ENCODE assay signal across 19 cellular contexts in the genomic region with DNA sequence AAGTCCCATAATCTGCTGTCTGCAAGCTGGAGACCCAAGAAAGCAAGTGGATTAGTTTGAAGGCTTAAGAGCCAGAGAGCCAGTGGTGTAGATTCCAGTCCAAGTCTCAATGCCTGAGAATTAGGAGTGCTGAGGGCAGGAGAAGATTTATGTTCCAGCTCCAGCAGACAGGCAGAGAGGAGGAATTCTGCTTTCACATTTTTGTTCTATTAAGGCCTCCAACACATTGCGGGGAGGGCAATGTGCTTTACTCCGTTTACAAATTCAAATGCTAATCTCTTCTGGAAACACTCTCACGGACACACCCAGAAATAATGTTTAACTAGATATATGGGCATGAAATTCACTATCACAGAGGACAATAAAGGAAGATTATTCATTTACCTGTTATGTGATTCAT. TPM values are rescaled to one million over a fixed set of nuclear protein-coding genes. Genes with fewer than 3 reads are reported as not detected.
DNase-seq lines count a peak whose midpoint lies in the region; ATAC-seq, FAIRE-seq and TF ChIP-seq lines count a peak whose summit lies in the region.
"Had no signal": no experiment of that assay in that cellular context is flagged by ENCODE, and none has a peak within 500 bp of the region (broad histone marks: within the 10 kb centered on the region; RNA-seq: fewer than 3 reads in every experiment).

No MANE protein-coding gene starts in this region.

- H3K4me3 ChIP-seq in hepatocyte (no peak overlapping the region), heart right ventricle (no peak overlapping the region)
- H3K4me3 ChIP-seq in naive thymus-derived CD4-positive, alpha-beta T cell (ENCODE audit: low read length), result no peak overlapping the region
- H3K4me3 ChIP-seq: GM23338, Peyer's patch had no signal

- H3K27ac ChIP-seq in hepatocyte, result no peak overlapping the region
- H3K27ac ChIP-seq in naive thymus-derived CD4-positive, alpha-beta T cell (ENCODE audit: low read depth, low read length), result no peak overlapping the region
- H3K27ac ChIP-seq in heart right ventricle, result no peak overlapping the region

- H3K9me2 ChIP-seq in hepatocyte (replicated peaks; ENCODE audit: insufficient read depth), result no peaks in the 10 kb centered on the region

- no peak overlapping the region for H3K4me3 Mint-ChIP-seq in naive thymus-derived CD4-positive, alpha-beta T cell
- H3K4me3 Mint-ChIP-seq: B cell; CD4-positive, alpha-beta memory T cell; GM23338 had no signal

- H3K27me3 ChIP-seq in hepatocyte (no peaks in the 10 kb centered on the region), heart right ventricle (no peaks in the 10 kb centered on the region)
- H3K27me3 ChIP-seq in naive thymus-derived CD4-positive, alpha-beta T cell (ENCODE audit: control insufficient read depth in 2 of 2, insufficient read depth in 2 of 2, low read length in 2 of 2), result no peaks in the 10 kb centered on the region
- H3K27me3 ChIP-seq: Peyer's patch had no signal

- CTCF ChIA-PET in naive thymus-derived CD4-positive, alpha-beta T cell (lab: Charles Lee), result interaction anchor here (0.5 kb wide), 1 partner anchor 981 kb away, joined by 4 read pairs; no protein-coding TSS in a partner anchor

- H4K20me1 ChIP-seq in hepatocyte (ENCODE audit: insufficient read depth, poor library complexity, severe bottlenecking), result no peaks in the 10 kb centered on the region

- intact Hi-C loops in naive thymus-derived CD4-positive, alpha-beta T cell (cut with micrococcal nuclease), result no loop called here
- intact Hi-C loops in heart right ventricle (cut with DNase I), result no loop called here

- WGBS in hepatocyte (ENCODE audit: low lambda C conversion rate, missing lambda C conversion rate), result 60% methylated on average over 3 of the region's 3 CpGs
- WGBS in heart right ventricle, 2 donors, result 84 to 86% methylated on average over 3 of the region's 3 CpGs

- no peak overlapping the region for H2AFZ ChIP-seq in hepatocyte
- H2AFZ ChIP-seq: GM23338 had no signal

- TF ChIP-seq CTCF in hepatocyte (IDR thresholded peaks at IDR 0.05; ENCODE audit: poor library complexity) (no peak), heart right ventricle (IDR thresholded peaks at IDR 0.05) (no peak)

- peak; percentile 48 for FAIRE-seq in RCC 7860 (lab: Jason Lieb, UNC)
- FAIRE-seq: GM12891 had no signal

- in situ Hi-C loops in G401 (cut with HindIII; ENCODE audit: low sequenced_read_pairs), result no loop called here

- no peaks in the 10 kb centered on the region for H3K9me3 ChIP-seq in hepatocyte (ENCODE audit: low read depth)
- H3K9me3 ChIP-seq in naive thymus-derived CD4-positive, alpha-beta T cell (ENCODE audit: control insufficient read depth in 2 of 3, low read length in 3 of 3), result peaks cover 0 to 15% (median 0%) of the 10 kb centered on the region in 3 experiments
- peaks cover 0 to 18% (median 0%) of the 10 kb centered on the region in 11 donors for H3K9me3 ChIP-seq in heart right ventricle

- H3K36me3 ChIP-seq in hepatocyte (replicated peaks; ENCODE audit: insufficient read depth, low read depth) (no peaks in the 10 kb centered on the region), heart right ventricle (peaks cover 0 to 18% (median 4%) of the 10 kb centered on the region in 9 donors)
- H3K36me3 ChIP-seq in naive thymus-derived CD4-positive, alpha-beta T cell (ENCODE audit: control insufficient read depth in 2 of 3, insufficient read depth in 3 of 3, low read length in 3 of 3), result peaks cover 0 to 11% (median 0%) of the 10 kb centered on the region in 3 experiments
- H3K36me3 ChIP-seq: Peyer's patch had no signal

- H3K79me2 ChIP-seq in hepatocyte, result no peaks in the 10 kb centered on the region

- peak; percentile 27 for DNase-seq in G401 (ENCODE audit: low spot score)
- no peak for DNase-seq in RCC 7860 (ENCODE audit: low spot score)
- DNase-seq in hepatocyte (ENCODE audit: low spot score), result peak; percentile 12
- DNase-seq in renal cortical epithelial cell (ENCODE audit: low read depth), result peak; percentile 85
- no peak for DNase-seq in DMS53 treated with DMSO at 0.1 percent for 48 hours (lab: John Stamatoyannopoulos, UW; ENCODE audit: unreplicated experiment)
- no peak for DNase-seq in naive thymus-derived CD4-positive, alpha-beta T cell
- no peak for DNase-seq in stimulated activated CD4-positive, alpha-beta T cell treated with anti-CD3 and anti-CD28 coated beads, Interleukin-2, amount 100 ng/mL, for 24 hours
- no peak for DNase-seq in heart right ventricle
- DNase-seq: CD4-positive, alpha-beta memory T cell; DMS 273 treated with DMSO at 0.1 percent for 48 hours; NCI-H1105 treated with DMSO at 0.1 percent for 48 hours; NCI-H187; NCI-H774; Peyer's patch; SHP77 had no signal

- no peak overlapping the region for H3K27ac Mint-ChIP-seq in naive thymus-derived CD4-positive, alpha-beta T cell
- H3K27ac Mint-ChIP-seq: B cell, GM23338 had no signal

- ATAC-seq in naive thymus-derived CD4-positive, alpha-beta T cell, result no peak
- ATAC-seq in heart right ventricle, result no peak
- ATAC-seq: GM23338, SK-N-SH treated with all-trans-retinoic acid at 6 μM for 48 hours had no signal

- H3K27me3 Mint-ChIP-seq in naive thymus-derived CD4-positive, alpha-beta T cell, result no peaks in the 10 kb centered on the region
- H3K27me3 Mint-ChIP-seq: B cell; CD4-positive, alpha-beta memory T cell had no signal

- peaks cover 8 to 24% (median 17%) of the 10 kb centered on the region in 11 donors for H3K9me3 Mint-ChIP-seq in naive thymus-derived CD4-positive, alpha-beta T cell

- peaks cover 8 to 53% (median 45%) of the 10 kb centered on the region in 5 donors for H3K36me3 Mint-ChIP-seq in naive thymus-derived CD4-positive, alpha-beta T cell

- peaks cover 0 to 4% (median 0%) of the 10 kb centered on the region in 7 donors for H3K4me1 Mint-ChIP-seq in naive thymus-derived CD4-positive, alpha-beta T cell

- peak overlapping the region; percentile 10 for H3K4me2 ChIP-seq in hepatocyte
- H3K4me2 ChIP-seq: GM23338 had no signal

- H3K4me1 ChIP-seq in hepatocyte (ENCODE audit: insufficient read depth), result peaks cover 4% of the 10 kb centered on the region
- H3K4me1 ChIP-seq in naive thymus-derived CD4-positive, alpha-beta T cell (ENCODE audit: control insufficient read depth in 2 of 2, insufficient read depth in 2 of 2, low read length in 2 of 2), result no peaks in the 10 kb centered on the region
- H3K4me1 ChIP-seq in heart right ventricle, result peaks cover 0 to 6% (median 0%) of the 10 kb centered on the region in 9 donors

- POLR2A ChIA-PET in naive thymus-derived CD4-positive, alpha-beta T cell (lab: Charles Lee), result no interaction called here

RNA-seq across cellular contexts. Expression of a gene that starts 54.0 kb away (rescaled TPM):
- 14.3 and 26.8 TPM in 2 replicates for total RNA-seq in G401 (2014; rRNA removed; shearing (Covaris generic))
- 11.3 and 21.7 TPM in 2 replicates for total RNA-seq in hepatocyte
- polyA plus RNA-seq in hepatocyte, result 11.4 and 14.4 TPM in 2 replicates
- total RNA-seq in renal cortical epithelial cell, result 6.6 and 13.6 TPM in 2 replicates
- total RNA-seq in naive thymus-derived CD4-positive, alpha-beta T cell, result 10 to 100 TPM; 10.5 to 16.6 (median 12.5) TPM
- polyA plus RNA-seq in naive thymus-derived CD4-positive, alpha-beta T cell, result 10 to 100 TPM; 21.3 to 28.9 TPM
- 10 to 100 TPM; 12.2 to 25.8 (median 23.4) TPM for total RNA-seq in heart right ventricle
- polyA plus RNA-seq in heart right ventricle, result 1 to 10 TPM; 6.1 to 7.6 TPM

Comparison
In these comparisons a context has a peak if more than half of its experiments do, and no peak if none do; other contexts are left out.
1. DNase-seq: peak in G401 (single experiment), hepatocyte (single experiment) and renal cortical epithelial cell (single experiment); none in RCC 7860 (single experiment), DMS53 treated with DMSO at 0.1 percent for 48 hours (single experiment), naive thymus-derived CD4-positive, alpha-beta T cell (0 of 9), stimulated activated CD4-positive, alpha-beta T cell treated with anti-CD3 and anti-CD28 coated beads, Interleukin-2, amount 100 ng/mL, for 24 hours (0 of 2) and heart right ventricle (0 of 2).